Comparison of ENCODE assay signal across 8 cellular contexts in the genomic region with DNA sequence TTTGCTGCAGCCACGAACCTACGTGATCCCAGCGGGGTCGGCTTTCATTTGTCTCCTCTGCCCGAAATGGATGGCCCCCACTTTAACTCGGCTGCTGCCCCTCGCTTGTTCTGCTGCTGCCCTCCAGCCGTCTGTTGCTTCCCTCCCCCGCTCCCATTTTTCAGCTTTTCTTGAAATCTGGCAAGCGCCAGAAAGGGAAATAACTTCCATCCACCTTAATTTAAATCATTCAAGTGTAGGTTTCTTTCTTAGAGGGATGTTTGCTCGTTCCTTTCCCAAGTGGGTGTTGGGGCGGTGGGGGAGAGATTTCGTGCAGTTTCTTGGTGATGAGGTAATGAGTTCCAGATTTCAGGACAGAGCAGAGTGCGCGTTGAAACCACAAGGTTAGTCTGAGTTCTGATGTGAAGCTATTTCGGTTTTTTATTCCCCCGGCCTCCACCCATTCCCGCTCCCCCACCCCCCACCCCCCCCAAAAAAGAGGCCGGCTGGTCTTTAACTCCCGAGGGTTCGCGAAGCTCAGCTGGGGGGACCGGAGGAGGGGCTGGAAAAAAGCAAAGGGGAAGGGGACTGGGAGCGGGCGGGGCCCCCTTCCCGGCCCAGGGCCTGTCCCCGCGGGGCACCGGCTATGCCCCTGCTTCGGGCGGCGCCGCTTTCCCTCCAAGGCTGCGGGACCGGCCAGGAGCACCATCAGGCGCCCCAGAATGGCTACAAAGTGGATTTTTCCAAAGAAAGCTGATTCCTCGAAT. TPM values are rescaled to one million over a fixed set of nuclear protein-coding genes. Genes with fewer than 3 reads are reported as not detected.
DNase-seq lines count a peak whose midpoint lies in the region; ATAC-seq and TF ChIP-seq lines count a peak whose summit lies in the region.

No MANE protein-coding gene starts in this region.

- TF ChIP-seq POLR2A in gastroesophageal sphincter (IDR thresholded peaks at IDR 0.05): no peak

- H3K27ac ChIP-seq in gastroesophageal sphincter: peak overlapping the region; percentile 98 to 100 (median 100)

- no peak overlapping the region for H2AFZ ChIP-seq in neuron (ENCODE audit: low read depth, low read length)

- H3K4me3 ChIP-seq in LNCaP clone FGC (ENCODE audit: low read depth, low read length) (peak overlapping the region; percentile 96), gastroesophageal sphincter (peak overlapping the region; percentile 65 to 87), neuron (ENCODE audit: low read length) (peak overlapping the region; percentile 99)

- WGBS in gastroesophageal sphincter (ENCODE audit: low coverage in 1 of 2), 2 donors: 0 to 1% methylated on average over 5 to 18 of the region's 37 CpGs

- H3K27me3 ChIP-seq in gastroesophageal sphincter: no peaks in the 10 kb centered on the region
- H3K27me3 ChIP-seq in neuron (ENCODE audit: insufficient read depth, low read length): no peaks in the 10 kb centered on the region

- ATAC-seq in gastroesophageal sphincter (peak; percentile 29), GM21529 (IDR thresholded peaks at IDR 0.05; ENCODE audit: unreplicated experiment) (no peak), HG03039 (IDR thresholded peaks at IDR 0.05; ENCODE audit: unreplicated experiment) (no peak)

- TF ChIP-seq EP300 in gastroesophageal sphincter (IDR thresholded peaks at IDR 0.05): no peak

- DNase-seq in EH (ENCODE audit: low read depth) (peak; percentile 98), LNCaP clone FGC (ENCODE audit: low read depth) (no peak), NCI-H1092 (lab: John Stamatoyannopoulos, UW) (no peak)
- peak in 3 of 4 experiments; percentile 49 to 54 (median 52) for DNase-seq in activated naive CD4-positive, alpha-beta T cell (lab: John Stamatoyannopoulos, UW)

- H3K9me3 ChIP-seq in gastroesophageal sphincter (no peaks in the 10 kb centered on the region), neuron (ENCODE audit: low read length) (no peaks in the 10 kb centered on the region)

- peaks cover 0 to 16% (median 8%) of the 10 kb centered on the region in 3 donors for H3K4me1 ChIP-seq in gastroesophageal sphincter
- peaks cover 24% of the 10 kb centered on the region for H3K4me1 ChIP-seq in neuron (ENCODE audit: insufficient read depth, low read length)

- H3K36me3 ChIP-seq in gastroesophageal sphincter (peaks cover 0 to 16% of the 10 kb centered on the region in 2 donors), neuron (ENCODE audit: insufficient read depth, low read length) (peaks cover 14% of the 10 kb centered on the region)

- TF ChIP-seq CTCF in LNCaP clone FGC (IDR thresholded peaks at IDR 0.05; ENCODE audit: control insufficient read depth, extremely low read depth, insufficient read depth): no peak
- no peak for TF ChIP-seq CTCF in gastroesophageal sphincter (IDR thresholded peaks at IDR 0.05)

RNA-seq across cellular contexts. Expression of a gene that starts 2.2 kb away (rescaled TPM):
- total RNA-seq in gastroesophageal sphincter: 100 to 1,000 TPM; 154 to 451 (median 280) TPM

Comparison
In these comparisons a context has a peak if more than half of its experiments do, and no peak if none do; other contexts are left out.
1. DNase-seq: peak in EH (single experiment) and activated naive CD4-positive, alpha-beta T cell (3 of 4); none in LNCaP clone FGC (single experiment) and NCI-H1092 (single experiment).
2. Peak in every context shown above with its lines, with median percentiles within 50 percentile points of each other: H3K4me3 ChIP-seq.